ENCODE assay signal across 13 cellular contexts in genomic region chr5:168916266-168916665, GRCh38.
DNase-seq lines count a peak whose midpoint lies in the region; ATAC-seq and TF ChIP-seq lines count a peak whose summit lies in the region.
"Had no signal": no experiment of that assay in that cellular context is flagged by ENCODE, and none has a peak within 500 bp of the region (broad histone marks: within the 10 kb centered on the region; RNA-seq: fewer than 3 reads in every experiment).

No MANE protein-coding gene starts in this region.

- no peaks in the 10 kb centered on the region for H3K27me3 ChIP-seq in body of pancreas
- H3K27me3 ChIP-seq: BLaER1 had no signal

- H3K4me1 Mint-ChIP-seq in type B pancreatic cell (ENCODE audit: unreplicated experiment): peaks cover 21% of the 10 kb centered on the region

- intact Hi-C loops in body of pancreas (cut with DNase I) (no loop called here), sciatic nerve (cut with DNase I) (no loop called here)

- H3K9me3 Mint-ChIP-seq in type B pancreatic cell: no peaks in the 10 kb centered on the region

- ATAC-seq in body of pancreas (peak; percentile 72), sciatic nerve (peak; percentile 82), HG03280 (IDR thresholded peaks at IDR 0.05; ENCODE audit: unreplicated experiment) (no peak)

- TF ChIP-seq CTCF in body of pancreas (IDR thresholded peaks at IDR 0.05) (no peak), type B pancreatic cell (conservative IDR thresholded peaks at IDR 0.05) (no peak)

- 0 to 28% methylated on average over 2 to 5 of the region's 5 CpGs for WGBS in body of pancreas, 2 donors

- peak; percentile 75 for DNase-seq in GM03348 (ENCODE audit: low spot score)
- peak; percentile 16 to 31 (median 21) for DNase-seq in body of pancreas
- DNase-seq in iPS-NIHi7 (ENCODE audit: extremely low spot score): peak; percentile 72
- peak; percentile 72 for DNase-seq in sciatic nerve (ENCODE audit: low spot score)
- no peak for DNase-seq in stimulated activated CD4-positive, alpha-beta T cell treated with anti-CD3 and anti-CD28 coated beads, Interleukin-4, amount 100 ng/mL, for 24 hours
- DNase-seq in T-helper 9 cell: no peak
- no peak for DNase-seq in type B pancreatic cell (ENCODE audit: extremely low spot score, unreplicated experiment)
- DNase-seq: amygdala; effector CD4-positive, alpha-beta T cell; SHP77 had no signal

- peaks cover 62% of the 10 kb centered on the region for H3K27me3 Mint-ChIP-seq in type B pancreatic cell

- no peaks in the 10 kb centered on the region for H3K36me3 ChIP-seq in body of pancreas (replicated peaks in 1 of 2; ENCODE audit: insufficient read depth in 1 of 2, low read depth in 2 of 2)
- H3K36me3 ChIP-seq: BLaER1 had no signal

- H3K9me3 ChIP-seq in body of pancreas: no peaks in the 10 kb centered on the region
- H3K9me3 ChIP-seq: BLaER1 had no signal

- no peaks in the 10 kb centered on the region for H3K4me1 ChIP-seq in body of pancreas
- H3K4me1 ChIP-seq: BLaER1 had no signal

- no peak overlapping the region for H3K27ac Mint-ChIP-seq in type B pancreatic cell

- no peak overlapping the region for H3K27ac ChIP-seq in body of pancreas
- H3K27ac ChIP-seq: BLaER1, VCaP had no signal

- TF ChIP-seq POLR2A in body of pancreas (IDR thresholded peaks at IDR 0.05): no peak

- H3K4me3 Mint-ChIP-seq in type B pancreatic cell: no peak overlapping the region

- H3K4me3 ChIP-seq in body of pancreas: no peak overlapping the region
- H3K4me3 ChIP-seq: BLaER1 had no signal

- H3K36me3 Mint-ChIP-seq in type B pancreatic cell: no peaks in the 10 kb centered on the region

Comparison
In these comparisons a context has a peak if more than half of its experiments do, and no peak if none do; other contexts are left out.
1. DNase-seq: peak in GM03348 (single experiment), body of pancreas (4 of 4), iPS-NIHi7 (single experiment) and sciatic nerve (single experiment); none in stimulated activated CD4-positive, alpha-beta T cell treated with anti-CD3 and anti-CD28 coated beads, Interleukin-4, amount 100 ng/mL, for 24 hours (single experiment), T-helper 9 cell (single experiment) and type B pancreatic cell (single experiment).